In the genomic region with DNA sequence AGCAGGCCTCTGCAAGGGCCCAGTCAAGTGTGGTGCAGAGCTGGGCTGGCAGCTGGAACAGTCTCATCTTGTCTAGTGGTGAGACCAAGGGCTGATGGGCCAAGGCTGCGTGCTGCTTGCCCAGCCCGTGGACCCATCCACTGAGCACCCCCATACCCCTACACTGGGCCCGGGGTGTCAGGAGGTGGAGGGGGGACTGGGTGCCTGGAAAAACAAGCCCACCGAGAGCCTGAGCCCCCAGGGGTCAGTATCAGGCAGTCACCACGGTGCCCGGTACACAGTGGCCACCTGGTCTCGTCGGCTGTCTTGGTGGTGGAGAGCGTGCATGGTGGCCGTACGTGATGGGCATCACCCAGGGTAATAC, we compare ENCODE assay signal across 1 cellular context.
TF ChIP-seq lines count a peak whose summit lies in the region.

No MANE protein-coding gene starts in this region.

TF ChIP-seq in HepG2, 621 proteins besides CTCF, POLR2A, EP300 and RAD21 (continued from another document):
- no peak for TF ChIP-seq SRSF9 (IDR thresholded peaks at IDR 0.05; ENCODE audit: borderline replicate concordance, insufficient read depth, low read depth, low read length, poor library complexity, severe bottlenecking)
- no peak for TF ChIP-seq IKZF1 (IDR thresholded peaks at IDR 0.05)
- TF ChIP-seq RCOR2 (CRISPR knock-in tag; IDR thresholded peaks at IDR 0.05) = no peak
- TF ChIP-seq, protein P1, sequence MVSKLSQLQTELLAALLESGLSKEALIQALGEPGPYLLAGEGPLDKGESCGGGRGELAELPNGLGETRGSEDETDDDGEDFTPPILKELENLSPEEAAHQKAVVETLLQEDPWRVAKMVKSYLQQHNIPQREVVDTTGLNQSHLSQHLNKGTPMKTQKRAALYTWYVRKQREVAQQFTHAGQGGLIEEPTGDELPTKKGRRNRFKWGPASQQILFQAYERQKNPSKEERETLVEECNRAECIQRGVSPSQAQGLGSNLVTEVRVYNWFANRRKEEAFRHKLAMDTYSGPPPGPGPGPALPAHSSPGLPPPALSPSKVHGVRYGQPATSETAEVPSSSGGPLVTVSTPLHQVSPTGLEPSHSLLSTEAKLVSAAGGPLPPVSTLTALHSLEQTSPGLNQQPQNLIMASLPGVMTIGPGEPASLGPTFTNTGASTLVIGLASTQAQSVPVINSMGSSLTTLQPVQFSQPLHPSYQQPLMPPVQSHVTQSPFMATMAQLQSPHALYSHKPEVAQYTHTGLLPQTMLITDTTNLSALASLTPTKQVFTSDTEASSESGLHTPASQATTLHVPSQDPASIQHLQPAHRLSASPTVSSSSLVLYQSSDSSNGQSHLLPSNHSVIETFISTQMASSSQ (IDR thresholded peaks at IDR 0.05; ENCODE audit: low read depth) = no peak
- TF ChIP-seq, protein P1 (CRISPR knock-in tag; IDR thresholded peaks at IDR 0.05; ENCODE audit: borderline replicate concordance) = no peak
- TF ChIP-seq ATF7 (IDR thresholded peaks at IDR 0.05) = no peak
- TF ChIP-seq ATF7 (CRISPR knock-in tag; IDR thresholded peaks at IDR 0.05) = no peak
- TF ChIP-seq HNRNPL (IDR thresholded peaks at IDR 0.05; ENCODE audit: low read depth, low read length) = 0 out of 2 replicates have a peak, but pooled peaks have one; percentile 20
- peak; percentile 59 for TF ChIP-seq RBM22 (optimal IDR thresholded peaks at IDR 0.05; ENCODE audit: low read length)
- TF ChIP-seq YEATS2 (CRISPR knock-in tag; IDR thresholded peaks at IDR 0.05; ENCODE audit: borderline replicate concordance) = no peak
- no peak for TF ChIP-seq MAZ (IDR thresholded peaks at IDR 0.05; ENCODE audit: borderline replicate concordance, low read depth, low read length)
- no peak for TF ChIP-seq MAZ (CRISPR knock-in tag; IDR thresholded peaks at IDR 0.05; ENCODE audit: low read depth)
- TF ChIP-seq ZNF451 (CRISPR knock-in tag; IDR thresholded peaks at IDR 0.05) = no peak
- TF ChIP-seq TFDP1 (CRISPR knock-in tag; IDR thresholded peaks at IDR 0.05; ENCODE audit: borderline replicate concordance) = no peak
